Comparison of ENCODE assay signal across 26 cellular contexts in genomic region chr2:237253046-237253723, GRCh38.
DNase-seq lines count a peak whose midpoint lies in the region; ATAC-seq, FAIRE-seq and TF ChIP-seq lines count a peak whose summit lies in the region.
"Had no signal": no experiment of that assay in that cellular context is flagged by ENCODE, and none has a peak within 500 bp of the region (broad histone marks: within the 10 kb centered on the region; RNA-seq: fewer than 3 reads in every experiment).

No MANE protein-coding gene starts in this region.

- TF ChIP-seq CTCF in SK-N-SH (IDR thresholded peaks at IDR 0.05): 0 out of 2 replicates have a peak, but pooled peaks have one; percentile 12
- TF ChIP-seq CTCF in fibroblast of the aortic adventitia (IDR thresholded peaks at IDR 0.05; ENCODE audit: insufficient read depth, low read length): no peak
- TF ChIP-seq CTCF in MM.1S (IDR thresholded peaks at IDR 0.05; ENCODE audit: low read length): no peak

- ATAC-seq in activated T-cell treated with anti-CD3 and anti-CD28 coated beads, Interleukin-2, amount 50 U/mL, for 72 hours (replicated peaks in 1 of 2): no peak
- ATAC-seq: K562, left lobe of liver had no signal

- peaks cover 0 to 2% of the 10 kb centered on the region in 2 donors for H3K36me3 Mint-ChIP-seq in activated T-cell treated with anti-CD3 and anti-CD28 coated beads, Interleukin-2, amount 50 U/mL, for 72 hours (ENCODE audit: insufficient read depth in 2 of 2)
- H3K36me3 Mint-ChIP-seq: activated CD4-positive, alpha-beta memory T cell treated with anti-CD3 and anti-CD28 coated beads for 36 hours had no signal

- H3K36me3 ChIP-seq in SK-N-SH (replicated peaks in 1 of 2; ENCODE audit: control insufficient read depth in 1 of 2, insufficient read depth in 2 of 2, low read length in 1 of 2) (no peaks in the 10 kb centered on the region), MM.1S (replicated peaks; ENCODE audit: insufficient read depth, low read length) (no peaks in the 10 kb centered on the region)
- H3K36me3 ChIP-seq: tibial nerve had no signal

- TF ChIP-seq EP300 in SK-N-SH (IDR thresholded peaks at IDR 0.05; ENCODE audit: borderline replicate concordance in 1 of 2, low read depth in 1 of 2, low read length in 1 of 2): no peak

- peaks cover 0 to 1% of the 10 kb centered on the region in 2 donors for H3K9me3 Mint-ChIP-seq in activated T-cell treated with anti-CD3 and anti-CD28 coated beads, Interleukin-2, amount 50 U/mL, for 72 hours
- H3K9me3 Mint-ChIP-seq: activated B cell treated with CpG ODN at 0.5 μM for 24 hours; activated CD4-positive, alpha-beta memory T cell treated with anti-CD3 and anti-CD28 coated beads for 36 hours; central memory CD8-positive, alpha-beta T cell had no signal

- 65% methylated on average over 6 of the region's 6 CpGs for WGBS in SK-N-SH (ENCODE audit: low lambda C conversion rate)

- CTCF ChIA-PET in SK-N-SH (lab: Yijun Ruan, JAX): no interaction called here

- H3K4me3 ChIP-seq in SK-N-SH (ENCODE audit: low read depth in 2 of 2, low read length in 1 of 2) (no peak overlapping the region), fibroblast of the aortic adventitia (ENCODE audit: low read depth, low read length) (no peak overlapping the region), MM.1S (ENCODE audit: low read length) (no peak overlapping the region)
- H3K4me3 ChIP-seq: K562, tibial nerve had no signal

- H3K27ac Mint-ChIP-seq in activated T-cell treated with anti-CD3 and anti-CD28 coated beads, Interleukin-2, amount 50 U/mL, for 72 hours: no peak overlapping the region
- H3K27ac Mint-ChIP-seq: activated B cell treated with CpG ODN at 0.5 μM for 24 hours; activated CD4-positive, alpha-beta memory T cell treated with anti-CD3 and anti-CD28 coated beads for 36 hours; nephron had no signal

- peaks cover 24% of the 10 kb centered on the region for H3K27me3 Mint-ChIP-seq in activated T-cell treated with anti-CD3 and anti-CD28 coated beads, Interleukin-2, amount 50 U/mL, for 72 hours (ENCODE audit: low read depth)

- H4K20me1 ChIP-seq in SK-N-SH (ENCODE audit: insufficient read depth): no peaks in the 10 kb centered on the region
- no peaks in the 10 kb centered on the region for H4K20me1 ChIP-seq in MM.1S (ENCODE audit: insufficient read depth, low read length)

- POLR2A ChIA-PET in SK-N-SH (lab: Yijun Ruan, JAX): no interaction called here

- H3K79me2 ChIP-seq in SK-N-SH (ENCODE audit: insufficient read depth) (no peaks in the 10 kb centered on the region), MM.1S (ENCODE audit: low read length) (no peaks in the 10 kb centered on the region)
- H3K79me2 ChIP-seq: parathyroid adenoma had no signal

- H3F3A ChIP-seq in SK-N-SH (replicated peaks; ENCODE audit: insufficient read depth): peaks cover 28% of the 10 kb centered on the region
- no peaks in the 10 kb centered on the region for H3F3A ChIP-seq in MM.1S (ENCODE audit: insufficient read depth, low read length)

- no peak overlapping the region for H3K4me3 Mint-ChIP-seq in activated T-cell treated with anti-CD3 and anti-CD28 coated beads, Interleukin-2, amount 50 U/mL, for 72 hours
- H3K4me3 Mint-ChIP-seq: activated B cell treated with CpG ODN at 0.5 μM for 24 hours; activated CD4-positive, alpha-beta memory T cell treated with anti-CD3 and anti-CD28 coated beads for 36 hours; central memory CD8-positive, alpha-beta T cell; nephron had no signal

- H3K9ac ChIP-seq in SK-N-SH (no peak overlapping the region; the same call in 1 of the 2 replicates), MM.1S (ENCODE audit: low read length) (no peak overlapping the region)
- H3K9ac ChIP-seq: parathyroid adenoma had no signal

- DNase-seq in DMS 273 (lab: John Stamatoyannopoulos, UW; ENCODE audit: unreplicated experiment): peak; percentile 17
- no peak for DNase-seq in DMS 273 treated with DMSO at 0.1 percent for 48 hours (lab: John Stamatoyannopoulos, UW)
- DNase-seq in SK-N-SH: no peak
- DNase-seq in fibroblast of the aortic adventitia (ENCODE audit: low read depth): peak; percentile 68
- DNase-seq in urothelium cell line (ENCODE audit: low spot score): peak; percentile 45
- DNase-seq in MM.1S: no peak
- DNase-seq in activated T-cell treated with anti-CD3 and anti-CD28 coated beads, Interleukin-2, amount 50 U/mL, for 72 hours: no peak
- no peak for DNase-seq in cerebellum (ENCODE audit: low spot score)
- DNase-seq: activated B cell treated with CpG ODN at 0.5 μM for 24 hours; activated CD4-positive, alpha-beta memory T cell treated with anti-CD3 and anti-CD28 coated beads for 36 hours; activated T-cell treated with anti-CD3 and anti-CD28 coated beads for 4 hours; amygdala; head of caudate nucleus; midbrain; NCI-H1694 treated with DMSO at 0.1 percent for 48 hours; stimulated activated CD4-positive, alpha-beta T cell treated with anti-CD3 and anti-CD28 coated beads, Interleukin-1b, Interleukin-23, amount 100 ng/mL, for 48 hours; stimulated activated naive CD4-positive, alpha-beta T cell treated with Interleukin-2 at 50 U/mL for 16 hours had no signal

- H3K9me3 ChIP-seq in SK-N-SH (no peaks in the 10 kb centered on the region), MM.1S (replicated peaks; ENCODE audit: insufficient read depth, low read length) (no peaks in the 10 kb centered on the region)
- H3K9me3 ChIP-seq: tibial nerve had no signal

- H3K27ac ChIP-seq in SK-N-SH (ENCODE audit: low read depth in 2 of 2, low read length in 1 of 2) (peak overlapping the region in 1 of 2 experiments; percentile 95; a peak in 2 of 4 replicates), MM.1S (ENCODE audit: low read length) (no peak overlapping the region)
- H3K27ac ChIP-seq: 22Rv1, parathyroid adenoma had no signal

- no peak overlapping the region for H2AFZ ChIP-seq in SK-N-SH (ENCODE audit: low read depth)
- no peak overlapping the region for H2AFZ ChIP-seq in MM.1S (ENCODE audit: low read length)
- H2AFZ ChIP-seq: parathyroid adenoma had no signal

- H3K27me3 ChIP-seq in SK-N-SH (ENCODE audit: insufficient read depth) (no peaks in the 10 kb centered on the region), MM.1S (replicated peaks; ENCODE audit: insufficient read depth, low read length) (no peaks in the 10 kb centered on the region)
- H3K27me3 ChIP-seq: tibial nerve had no signal

- H3K4me1 ChIP-seq in SK-N-SH (ENCODE audit: control insufficient read depth in 1 of 2, insufficient read depth in 2 of 2, low read depth in 1 of 2, low read length in 1 of 2) (peaks cover 0 to 31% of the 10 kb centered on the region in 2 experiments), MM.1S (ENCODE audit: low read length) (no peaks in the 10 kb centered on the region)
- H3K4me1 ChIP-seq: parathyroid adenoma had no signal

- H3K4me2 ChIP-seq in SK-N-SH: no peak overlapping the region
- H3K4me2 ChIP-seq in MM.1S (ENCODE audit: low read depth, low read length): no peak overlapping the region

- peak; percentile 80 for FAIRE-seq in urothelium cell line (lab: Jason Lieb, UNC)
- FAIRE-seq: G401.6, K562, RCC 7860 had no signal

- H3K9me2 ChIP-seq in SK-N-SH (no peaks in the 10 kb centered on the region), MM.1S (replicated peaks; ENCODE audit: insufficient read depth, low read length) (no peaks in the 10 kb centered on the region)

- no peaks in the 10 kb centered on the region for H3K4me1 Mint-ChIP-seq in activated T-cell treated with anti-CD3 and anti-CD28 coated beads, Interleukin-2, amount 50 U/mL, for 72 hours (ENCODE audit: low read depth)
- H3K4me1 Mint-ChIP-seq: activated B cell treated with CpG ODN at 0.5 μM for 24 hours; central memory CD8-positive, alpha-beta T cell had no signal

- TF ChIP-seq RAD21 in SK-N-SH (IDR thresholded peaks at IDR 0.05; ENCODE audit: low read length): no peak

TF ChIP-seq in SK-N-SH, 30 proteins besides CTCF, POLR2A, EP300 and RAD21:
- TF ChIP-seq JUND (IDR thresholded peaks at IDR 0.05) (0 out of 2 replicates have a peak, but pooled peaks have one; percentile 5), SMC3 (IDR thresholded peaks at IDR 0.05; ENCODE audit: low read depth, low read length) (no peak)

Comparison
In these comparisons a context has a peak if more than half of its experiments do, and no peak if none do; other contexts are left out.
1. DNase-seq: peak in DMS 273 (single experiment), fibroblast of the aortic adventitia (single experiment) and urothelium cell line (single experiment); none in DMS 273 treated with DMSO at 0.1 percent for 48 hours (single experiment), SK-N-SH (single experiment), MM.1S (single experiment), activated T-cell treated with anti-CD3 and anti-CD28 coated beads, Interleukin-2, amount 50 U/mL, for 72 hours (0 of 2) and cerebellum (single experiment).